8 cellular contexts compared by ENCODE assay signal in genomic region chr1:34858901-34859441, GRCh38. TPM values are rescaled to one million over a fixed set of nuclear protein-coding genes. Genes with fewer than 3 reads are reported as not detected.
A peak's percentile ranks its signal among the peaks of the same experiment; 100 is the strongest.
DNase-seq lines count a peak whose midpoint lies in the region; ATAC-seq and TF ChIP-seq lines count a peak whose summit lies in the region.

No MANE protein-coding gene starts in this region.

- ATAC-seq in HG02678 (IDR thresholded peaks at IDR 0.05; ENCODE audit: unreplicated experiment) (peak; percentile 1), SK-N-SH treated with all-trans-retinoic acid at 6 μM for 48 hours (peak; percentile 67)

- TF ChIP-seq POLR2A in breast epithelium (IDR thresholded peaks at IDR 0.05), result no peak

- DNase-seq in breast epithelium (ENCODE audit: low spot score in 2 of 2), result no peak
- DNase-seq in kidney tubule cell (ENCODE audit: low spot score), result peak; percentile 28
- peak; percentile 24 to 28 for DNase-seq in stimulated activated CD4-positive, alpha-beta T cell treated with anti-CD3 and anti-CD28 coated beads, Interleukin-4, amount 100 ng/mL, for 48 hours (ENCODE audit: low read depth in 2 of 2)
- DNase-seq in NK-92 (lab: John Stamatoyannopoulos, UW; ENCODE audit: unreplicated experiment), result no peak
- no peak for DNase-seq in DMS114 treated with DMSO at 0.1 percent for 48 hours (lab: John Stamatoyannopoulos, UW; ENCODE audit: unreplicated experiment)

- peaks cover 8 to 17% of the 10 kb centered on the region in 2 donors for H3K4me1 ChIP-seq in breast epithelium

- intact Hi-C loops in breast epithelium (cut with DNase I; ENCODE audit: low total_unique reads), result loop anchor here (10.0 kb wide), 1 partner anchor 64 kb away; the partner anchor contains the start of gene GJA4

- TF ChIP-seq CTCF in C4-2B (conservative IDR thresholded peaks at IDR 0.05) (no peak), breast epithelium (IDR thresholded peaks at IDR 0.05) (no peak)

- H3K27me3 ChIP-seq in breast epithelium, result no peaks in the 10 kb centered on the region

- H3K27ac ChIP-seq in C4-2B (peak overlapping the region; percentile 81), breast epithelium (peak overlapping the region; percentile 85 to 94)

- peak overlapping the region; percentile 80 to 98 (median 92) for H3K4me3 ChIP-seq in breast epithelium

- no peaks in the 10 kb centered on the region for H3K36me3 ChIP-seq in breast epithelium

- H3K9me3 ChIP-seq in breast epithelium, result no peaks in the 10 kb centered on the region

TF ChIP-seq in SK-N-SH treated with all-trans-retinoic acid at 6 μM for 48 hours, 23 proteins besides CTCF, POLR2A, EP300 and RAD21:
- no peak for TF ChIP-seq ISL1 (CRISPR knock-in tag; IDR thresholded peaks at IDR 0.05)
- TF ChIP-seq ZNF70 (CRISPR knock-in tag; IDR thresholded peaks at IDR 0.05), result no peak
- no peak for TF ChIP-seq ZNF565 (CRISPR knock-in tag; conservative IDR thresholded peaks at IDR 0.05; ENCODE audit: low read depth)
- TF ChIP-seq ESRRG (CRISPR knock-in tag; IDR thresholded peaks at IDR 0.05), result no peak
- no peak for TF ChIP-seq RARB (CRISPR knock-in tag; IDR thresholded peaks at IDR 0.05)
TF ChIP-seq in SK-N-SH treated with all-trans-retinoic acid at 6 μM for 48 hours: peak in this region for 0.

RNA-seq across cellular contexts. Expression of gene SMIM12, which starts 0.6 kb away (rescaled TPM):
- 10 to 100 TPM; 25.0 to 36.7 (median 29.6) TPM for total RNA-seq in breast epithelium

Comparison
In these comparisons a context has a peak if more than half of its experiments do, and no peak if none do; other contexts are left out.
1. DNase-seq: peak in kidney tubule cell (single experiment) and stimulated activated CD4-positive, alpha-beta T cell treated with anti-CD3 and anti-CD28 coated beads, Interleukin-4, amount 100 ng/mL, for 48 hours (2 of 2); none in breast epithelium (0 of 2), NK-92 (single experiment) and DMS114 treated with DMSO at 0.1 percent for 48 hours (single experiment).